ENCODE assay signal across 19 cellular contexts in the genomic region with DNA sequence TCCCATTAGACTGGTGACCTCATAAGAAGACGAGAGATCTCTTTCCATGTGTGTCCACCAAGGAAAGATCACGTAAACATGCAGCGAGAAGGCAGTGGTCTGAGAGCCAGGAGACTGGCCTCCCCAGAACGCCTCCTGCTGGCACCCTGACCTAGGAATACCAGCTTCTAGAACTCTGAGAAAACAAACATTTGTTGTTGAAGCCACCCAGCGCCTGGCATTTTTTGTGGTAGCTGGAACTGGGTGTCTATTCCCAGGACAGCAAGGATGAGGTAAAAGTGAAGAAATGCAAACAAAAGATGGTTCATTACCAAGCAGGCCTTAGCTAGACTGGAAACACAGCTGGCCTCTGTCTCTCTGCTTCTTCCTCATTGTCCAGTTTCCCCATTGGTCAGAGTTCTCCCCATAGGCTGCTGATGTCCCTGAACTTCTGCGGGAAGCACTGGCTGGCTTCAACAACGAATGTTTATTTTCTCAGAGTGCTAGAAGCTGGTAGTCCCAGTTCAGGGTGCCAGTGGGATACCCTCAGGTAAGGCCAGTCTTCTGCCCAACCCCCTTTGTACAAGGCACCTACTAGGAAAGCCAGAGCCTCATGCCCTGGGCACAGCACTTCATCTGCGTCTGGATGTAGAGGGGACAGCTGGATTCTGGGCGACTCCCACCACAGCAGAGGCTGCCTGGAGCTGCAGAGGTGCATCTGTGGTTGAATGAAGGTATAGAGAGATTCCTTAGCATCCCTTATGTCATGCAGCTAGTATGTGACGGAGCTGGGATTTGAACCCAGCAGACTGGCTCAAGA.
A peak's percentile ranks its signal among the peaks of the same experiment; 100 is the strongest.
DNase-seq lines count a peak whose midpoint lies in the region; ATAC-seq and TF ChIP-seq lines count a peak whose summit lies in the region.
"Had no signal": no experiment of that assay in that cellular context is flagged by ENCODE, and none has a peak within 500 bp of the region (broad histone marks: within the 10 kb centered on the region; RNA-seq: fewer than 3 reads in every experiment).

No MANE protein-coding gene starts in this region.

- DNase-seq in activated CD8-positive, alpha-beta memory T cell treated with anti-CD3 and anti-CD28 coated beads for 24 hours: peak; percentile 4
- no peak for DNase-seq in activated CD8-positive, alpha-beta memory T cell treated with anti-CD3 and anti-CD28 coated beads, Interleukin-2, amount 10 ng/mL, durations not matched to agents 7 days and 5 days
- peak; percentile 34 for DNase-seq in chondrocyte (ENCODE audit: low spot score)
- peak; percentile 20 for DNase-seq in islet precursor cell
- DNase-seq in mesenteric fat pad (ENCODE audit: low spot score): peak; percentile 59
- no peak for DNase-seq in NCI-H774 (lab: John Stamatoyannopoulos, UW)
- no peak for DNase-seq in NCI-H1048 (lab: John Stamatoyannopoulos, UW)
- DNase-seq: Caco-2; CD4-positive, CD25-positive, alpha-beta regulatory T cell; DMS 273 treated with DMSO at 0.1 percent for 48 hours; DMS79; EL; GDM1; HFFc6 had no signal

- no peaks in the 10 kb centered on the region for H3K27me3 Mint-ChIP-seq in activated CD8-positive, alpha-beta memory T cell treated with anti-CD3 and anti-CD28 coated beads, Interleukin-2, amount 10 ng/mL, durations not matched to agents 7 days and 5 days
- H3K27me3 Mint-ChIP-seq in chondrocyte (ENCODE audit: low read depth): no peaks in the 10 kb centered on the region
- H3K27me3 Mint-ChIP-seq: B cell had no signal

- no peak overlapping the region for H3K4me3 Mint-ChIP-seq in activated CD8-positive, alpha-beta memory T cell treated with anti-CD3 and anti-CD28 coated beads, Interleukin-2, amount 10 ng/mL, durations not matched to agents 7 days and 5 days
- H3K4me3 Mint-ChIP-seq in chondrocyte (ENCODE audit: unreplicated experiment): no peak overlapping the region
- H3K4me3 Mint-ChIP-seq: B cell; CD4-positive, CD25-positive, alpha-beta regulatory T cell; CD8-positive, alpha-beta T cell; GM23338; HFFc6 had no signal

- no peaks in the 10 kb centered on the region for H3K36me3 Mint-ChIP-seq in activated CD8-positive, alpha-beta memory T cell treated with anti-CD3 and anti-CD28 coated beads, Interleukin-2, amount 10 ng/mL, durations not matched to agents 7 days and 5 days
- no peaks in the 10 kb centered on the region for H3K36me3 Mint-ChIP-seq in chondrocyte (ENCODE audit: low read depth)
- H3K36me3 Mint-ChIP-seq: CD4-positive, CD25-positive, alpha-beta regulatory T cell; CD8-positive, alpha-beta T cell had no signal

- peaks cover 2% of the 10 kb centered on the region for H3K9me3 Mint-ChIP-seq in activated CD8-positive, alpha-beta memory T cell treated with anti-CD3 and anti-CD28 coated beads, Interleukin-2, amount 10 ng/mL, durations not matched to agents 7 days and 5 days (ENCODE audit: low read depth)
- peaks cover 32% of the 10 kb centered on the region for H3K9me3 Mint-ChIP-seq in chondrocyte (ENCODE audit: low read depth)

- no peak for ATAC-seq in activated CD8-positive, alpha-beta memory T cell treated with anti-CD3 and anti-CD28 coated beads, Interleukin-2, amount 10 ng/mL, durations not matched to agents 7 days and 5 days
- ATAC-seq in GM21723 (IDR thresholded peaks at IDR 0.05; ENCODE audit: unreplicated experiment): no peak
- ATAC-seq: CD8-positive, alpha-beta T cell; GM12878; GM23338 had no signal

- TF ChIP-seq CTCF in chondrocyte (IDR thresholded peaks at IDR 0.05): no peak

- H3K27ac Mint-ChIP-seq in activated CD8-positive, alpha-beta memory T cell treated with anti-CD3 and anti-CD28 coated beads, Interleukin-2, amount 10 ng/mL, durations not matched to agents 7 days and 5 days: no peak overlapping the region
- H3K27ac Mint-ChIP-seq in chondrocyte (ENCODE audit: unreplicated experiment): no peak overlapping the region
- H3K27ac Mint-ChIP-seq: B cell; CD4-positive, CD25-positive, alpha-beta regulatory T cell; CD8-positive, alpha-beta T cell; GM23338; HFFc6 had no signal

- CTCF ChIA-PET in activated CD8-positive, alpha-beta memory T cell treated with anti-CD3 and anti-CD28 coated beads, Interleukin-2, amount 10 ng/mL, durations not matched to agents 7 days and 5 days (lab: Charles Lee): no interaction called here

- no peaks in the 10 kb centered on the region for H3K4me1 Mint-ChIP-seq in activated CD8-positive, alpha-beta memory T cell treated with anti-CD3 and anti-CD28 coated beads, Interleukin-2, amount 10 ng/mL, durations not matched to agents 7 days and 5 days
- H3K4me1 Mint-ChIP-seq in chondrocyte (ENCODE audit: low read depth): no peaks in the 10 kb centered on the region
- H3K4me1 Mint-ChIP-seq: B cell; CD4-positive, CD25-positive, alpha-beta regulatory T cell had no signal

Comparison
In these comparisons a context has a peak if more than half of its experiments do, and no peak if none do; other contexts are left out.
1. DNase-seq: peak in activated CD8-positive, alpha-beta memory T cell treated with anti-CD3 and anti-CD28 coated beads for 24 hours (single experiment), chondrocyte (single experiment), islet precursor cell (single experiment) and mesenteric fat pad (single experiment); none in activated CD8-positive, alpha-beta memory T cell treated with anti-CD3 and anti-CD28 coated beads, Interleukin-2, amount 10 ng/mL, durations not matched to agents 7 days and 5 days (single experiment), NCI-H774 (single experiment) and NCI-H1048 (single experiment).